8 cellular contexts compared by ENCODE assay signal in the genomic region with DNA sequence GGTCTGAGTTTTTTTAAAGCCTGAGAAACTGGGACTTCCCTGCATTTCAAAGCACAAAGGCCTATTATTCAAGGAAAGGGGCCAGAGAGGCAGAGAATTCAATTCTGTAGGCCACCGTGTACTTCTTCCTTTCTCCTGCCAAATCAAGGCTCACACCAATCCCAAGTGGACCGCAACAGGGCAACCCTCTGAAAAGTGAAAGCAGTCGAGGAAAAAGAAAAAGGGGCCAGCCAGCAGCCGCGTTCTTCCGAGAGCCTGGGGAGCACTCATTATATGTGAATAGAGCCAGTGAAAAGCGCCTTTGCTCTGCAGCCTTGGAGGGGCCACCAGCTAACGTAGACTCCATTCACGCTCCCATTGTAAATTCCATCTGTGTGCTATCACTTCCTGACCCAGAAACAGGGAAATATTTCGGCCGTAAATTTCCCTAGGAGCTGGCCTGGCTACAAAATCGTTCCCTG. TPM values are rescaled to one million over a fixed set of nuclear protein-coding genes. Genes with fewer than 3 reads are reported as not detected.
DNase-seq lines count a peak whose midpoint lies in the region; ATAC-seq, FAIRE-seq and TF ChIP-seq lines count a peak whose summit lies in the region.

No MANE protein-coding gene starts in this region.

- intact Hi-C loops in colonic mucosa (cut with DNase I): no loop called here

- WGBS in small intestine, 3 donors: 26 to 30% (median 29%) methylated on average over 12 of the region's 12 CpGs

- peak; percentile 44 for DNase-seq in H7
- DNase-seq in colonic mucosa: peak; percentile 24
- DNase-seq in kidney tubule cell (ENCODE audit: low spot score): peak; percentile 48
- DNase-seq in small intestine: peak; percentile 34
- DNase-seq in NCI-H146 (lab: John Stamatoyannopoulos, UW): no peak
- DNase-seq in NCI-H1694 treated with DMSO at 0.1 percent for 48 hours (lab: John Stamatoyannopoulos, UW): no peak

- no peak for TF ChIP-seq CTCF in colonic mucosa (IDR thresholded peaks at IDR 0.05)

- peaks cover 5% of the 10 kb centered on the region for H3K27me3 Mint-ChIP-seq in stimulated activated memory B cell treated with anti-CD40 and anti-IgM and Interleukin-4, amounts not matched to agents 10 μg/mL and 1 μg/mL and 100 μg/mL, for 72 hours

- no peak overlapping the region for H3K9ac ChIP-seq in colonic mucosa (ENCODE audit: low read depth in 2 of 2, low read length in 2 of 2)

- no peak overlapping the region for H3K4me3 Mint-ChIP-seq in stimulated activated memory B cell treated with anti-CD40 and anti-IgM and Interleukin-4, amounts not matched to agents 10 μg/mL and 1 μg/mL and 100 μg/mL, for 72 hours

- H3K4me1 Mint-ChIP-seq in stimulated activated memory B cell treated with anti-CD40 and anti-IgM and Interleukin-4, amounts not matched to agents 10 μg/mL and 1 μg/mL and 100 μg/mL, for 72 hours: no peaks in the 10 kb centered on the region

- H3K4me3 ChIP-seq in H7 (ENCODE audit: insufficient read depth, low read depth, low read length) (no peak overlapping the region), colonic mucosa (peak overlapping the region; percentile 23), small intestine (ENCODE audit: low read depth in 1 of 2, low read length in 2 of 2) (peak overlapping the region in 1 of 2 donors; percentile 23)

- no peaks in the 10 kb centered on the region for H3K4me1 ChIP-seq in colonic mucosa
- no peaks in the 10 kb centered on the region for H3K4me1 ChIP-seq in small intestine (ENCODE audit: control insufficient read depth in 2 of 2, insufficient read depth in 1 of 2, low read depth in 1 of 2, low read length in 1 of 2)

- FAIRE-seq in small intestine (lab: Jason Lieb, UNC): no peak

- H3K27ac ChIP-seq in colonic mucosa (peak overlapping the region; percentile 36), small intestine (ENCODE audit: low read depth in 1 of 2, low read length in 1 of 2) (peak overlapping the region in 1 of 2 donors; percentile 50)

- H3K9me3 Mint-ChIP-seq in stimulated activated memory B cell treated with anti-CD40 and anti-IgM and Interleukin-4, amounts not matched to agents 10 μg/mL and 1 μg/mL and 100 μg/mL, for 72 hours: no peaks in the 10 kb centered on the region

- H3K27me3 ChIP-seq in H7 (ENCODE audit: control insufficient read depth, insufficient read depth, low read length) (no peaks in the 10 kb centered on the region), colonic mucosa (no peaks in the 10 kb centered on the region), small intestine (ENCODE audit: control insufficient read depth in 2 of 2, insufficient read depth in 2 of 2, low read length in 2 of 2) (no peaks in the 10 kb centered on the region)

- H3K27ac Mint-ChIP-seq in stimulated activated memory B cell treated with anti-CD40 and anti-IgM and Interleukin-4, amounts not matched to agents 10 μg/mL and 1 μg/mL and 100 μg/mL, for 72 hours: no peak overlapping the region

- H3K9me3 ChIP-seq in colonic mucosa (no peaks in the 10 kb centered on the region), small intestine (ENCODE audit: control insufficient read depth, low read depth) (no peaks in the 10 kb centered on the region)

- no peak for ATAC-seq in GM21515 (IDR thresholded peaks at IDR 0.05; ENCODE audit: unreplicated experiment)
- ATAC-seq in stimulated activated memory B cell treated with anti-CD40 and anti-IgM and Interleukin-4, amounts not matched to agents 10 μg/mL and 1 μg/mL and 100 μg/mL, for 72 hours: no peak

- H3K36me3 ChIP-seq in H7 (replicated peaks; ENCODE audit: control insufficient read depth, insufficient read depth, low read length): no peaks in the 10 kb centered on the region
- H3K36me3 ChIP-seq in colonic mucosa: no peaks in the 10 kb centered on the region
- H3K36me3 ChIP-seq in small intestine (ENCODE audit: control insufficient read depth in 2 of 2, insufficient read depth in 2 of 2, low read length in 2 of 2): no peaks in the 10 kb centered on the region

- no peaks in the 10 kb centered on the region for H3K36me3 Mint-ChIP-seq in stimulated activated memory B cell treated with anti-CD40 and anti-IgM and Interleukin-4, amounts not matched to agents 10 μg/mL and 1 μg/mL and 100 μg/mL, for 72 hours

RNA-seq across cellular contexts. Expression of a gene that starts 45.9 kb away (rescaled TPM):
- 17.4 and 22.1 TPM in 2 replicates for total RNA-seq in H7 (2014; rRNA removed; shearing (Covaris generic))
- total RNA-seq in colonic mucosa: 10 to 100 TPM; 40.1 to 46.0 TPM
- 10 to 100 TPM; 16.2 to 31.9 (median 19.0) TPM for polyA plus RNA-seq in small intestine

Comparison
In these comparisons a context has a peak if more than half of its experiments do, and no peak if none do; other contexts are left out.
1. DNase-seq: peak in H7 (single experiment), colonic mucosa (single experiment), kidney tubule cell (single experiment) and small intestine (single experiment); none in NCI-H146 (single experiment) and NCI-H1694 treated with DMSO at 0.1 percent for 48 hours (single experiment).